1 cellular context compared by ENCODE assay signal in the genomic region with DNA sequence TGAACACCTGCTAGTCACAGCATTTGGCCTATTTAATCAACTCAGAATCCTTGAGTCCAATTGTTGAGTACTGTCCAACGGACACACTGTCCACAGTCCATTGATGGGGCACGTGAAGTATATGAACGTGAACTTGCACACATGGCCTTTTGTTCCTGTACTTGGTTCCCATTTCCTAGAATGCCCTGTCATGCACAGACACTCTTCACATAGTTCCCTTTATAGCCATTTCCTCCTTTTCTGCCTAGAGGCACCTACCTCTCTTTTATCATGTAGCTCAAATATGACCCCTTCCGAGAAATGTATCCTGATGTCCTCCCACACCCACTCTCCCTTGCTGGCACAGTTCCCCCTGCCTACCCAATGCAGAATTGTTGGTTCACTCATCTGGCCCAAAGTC.
TF ChIP-seq lines count a peak whose summit lies in the region.

No MANE protein-coding gene starts in this region.

TF ChIP-seq in K562, 482 proteins besides CTCF, POLR2A, EP300 and RAD21 (continued from another document):
- TF ChIP-seq, protein P1, sequence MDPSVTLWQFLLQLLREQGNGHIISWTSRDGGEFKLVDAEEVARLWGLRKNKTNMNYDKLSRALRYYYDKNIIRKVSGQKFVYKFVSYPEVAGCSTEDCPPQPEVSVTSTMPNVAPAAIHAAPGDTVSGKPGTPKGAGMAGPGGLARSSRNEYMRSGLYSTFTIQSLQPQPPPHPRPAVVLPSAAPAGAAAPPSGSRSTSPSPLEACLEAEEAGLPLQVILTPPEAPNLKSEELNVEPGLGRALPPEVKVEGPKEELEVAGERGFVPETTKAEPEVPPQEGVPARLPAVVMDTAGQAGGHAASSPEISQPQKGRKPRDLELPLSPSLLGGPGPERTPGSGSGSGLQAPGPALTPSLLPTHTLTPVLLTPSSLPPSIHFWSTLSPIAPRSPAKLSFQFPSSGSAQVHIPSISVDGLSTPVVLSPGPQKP (CRISPR knock-in tag; IDR thresholded peaks at IDR 0.05), result no peak
- TF ChIP-seq MECOM (CRISPR knock-in tag; IDR thresholded peaks at IDR 0.05) (no peak), MTA3 (IDR thresholded peaks at IDR 0.05; ENCODE audit: borderline replicate concordance) (no peak), ZNF311 (CRISPR knock-in tag; IDR thresholded peaks at IDR 0.05) (no peak), HSF4 (CRISPR knock-in tag; IDR thresholded peaks at IDR 0.05; ENCODE audit: borderline replicate concordance) (no peak), FOXK2 (conservative IDR thresholded peaks at IDR 0.05 in 1 of 2, IDR thresholded peaks at IDR 0.05 in 1 of 2; ENCODE audit: low read depth in 2 of 2) (no peak), RHOXF2B (CRISPR knock-in tag; conservative IDR thresholded peaks at IDR 0.05) (no peak), MBD2 (IDR thresholded peaks at IDR 0.05; ENCODE audit: borderline replicate concordance, low read depth) (no peak), ZNF75A (CRISPR knock-in tag; IDR thresholded peaks at IDR 0.05) (no peak), DNMT1 (IDR thresholded peaks at IDR 0.05) (no peak), SAP30 (IDR thresholded peaks at IDR 0.05; ENCODE audit: borderline replicate concordance, insufficient read depth, low read depth, low read length, poor library complexity, severe bottlenecking) (no peak)
- TF ChIP-seq, protein P2, sequence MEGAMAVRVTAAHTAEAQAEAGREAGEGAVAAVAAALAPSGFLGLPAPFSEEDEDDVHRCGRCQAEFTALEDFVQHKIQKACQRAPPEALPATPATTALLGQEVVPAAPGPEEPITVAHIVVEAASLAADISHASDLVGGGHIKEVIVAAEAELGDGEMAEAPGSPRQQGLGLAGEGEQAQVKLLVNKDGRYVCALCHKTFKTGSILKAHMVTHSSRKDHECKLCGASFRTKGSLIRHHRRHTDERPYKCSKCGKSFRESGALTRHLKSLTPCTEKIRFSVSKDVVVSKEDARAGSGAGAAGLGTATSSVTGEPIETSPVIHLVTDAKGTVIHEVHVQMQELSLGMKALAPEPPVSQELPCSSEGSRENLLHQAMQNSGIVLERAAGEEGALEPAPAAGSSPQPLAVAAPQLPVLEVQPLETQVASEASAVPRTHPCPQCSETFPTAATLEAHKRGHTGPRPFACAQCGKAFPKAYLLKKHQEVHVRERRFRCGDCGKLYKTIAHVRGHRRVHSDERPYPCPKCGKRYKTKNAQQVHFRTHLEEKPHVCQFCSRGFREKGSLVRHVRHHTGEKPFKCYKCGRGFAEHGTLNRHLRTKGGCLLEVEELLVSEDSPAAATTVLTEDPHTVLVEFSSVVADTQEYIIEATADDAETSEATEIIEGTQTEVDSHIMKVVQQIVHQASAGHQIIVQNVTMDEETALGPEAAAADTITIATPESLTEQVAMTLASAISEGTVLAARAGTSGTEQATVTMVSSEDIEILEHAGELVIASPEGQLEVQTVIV (CRISPR knock-in tag; IDR thresholded peaks at IDR 0.05; ENCODE audit: borderline replicate concordance), result no peak
- TF ChIP-seq, protein P3, sequence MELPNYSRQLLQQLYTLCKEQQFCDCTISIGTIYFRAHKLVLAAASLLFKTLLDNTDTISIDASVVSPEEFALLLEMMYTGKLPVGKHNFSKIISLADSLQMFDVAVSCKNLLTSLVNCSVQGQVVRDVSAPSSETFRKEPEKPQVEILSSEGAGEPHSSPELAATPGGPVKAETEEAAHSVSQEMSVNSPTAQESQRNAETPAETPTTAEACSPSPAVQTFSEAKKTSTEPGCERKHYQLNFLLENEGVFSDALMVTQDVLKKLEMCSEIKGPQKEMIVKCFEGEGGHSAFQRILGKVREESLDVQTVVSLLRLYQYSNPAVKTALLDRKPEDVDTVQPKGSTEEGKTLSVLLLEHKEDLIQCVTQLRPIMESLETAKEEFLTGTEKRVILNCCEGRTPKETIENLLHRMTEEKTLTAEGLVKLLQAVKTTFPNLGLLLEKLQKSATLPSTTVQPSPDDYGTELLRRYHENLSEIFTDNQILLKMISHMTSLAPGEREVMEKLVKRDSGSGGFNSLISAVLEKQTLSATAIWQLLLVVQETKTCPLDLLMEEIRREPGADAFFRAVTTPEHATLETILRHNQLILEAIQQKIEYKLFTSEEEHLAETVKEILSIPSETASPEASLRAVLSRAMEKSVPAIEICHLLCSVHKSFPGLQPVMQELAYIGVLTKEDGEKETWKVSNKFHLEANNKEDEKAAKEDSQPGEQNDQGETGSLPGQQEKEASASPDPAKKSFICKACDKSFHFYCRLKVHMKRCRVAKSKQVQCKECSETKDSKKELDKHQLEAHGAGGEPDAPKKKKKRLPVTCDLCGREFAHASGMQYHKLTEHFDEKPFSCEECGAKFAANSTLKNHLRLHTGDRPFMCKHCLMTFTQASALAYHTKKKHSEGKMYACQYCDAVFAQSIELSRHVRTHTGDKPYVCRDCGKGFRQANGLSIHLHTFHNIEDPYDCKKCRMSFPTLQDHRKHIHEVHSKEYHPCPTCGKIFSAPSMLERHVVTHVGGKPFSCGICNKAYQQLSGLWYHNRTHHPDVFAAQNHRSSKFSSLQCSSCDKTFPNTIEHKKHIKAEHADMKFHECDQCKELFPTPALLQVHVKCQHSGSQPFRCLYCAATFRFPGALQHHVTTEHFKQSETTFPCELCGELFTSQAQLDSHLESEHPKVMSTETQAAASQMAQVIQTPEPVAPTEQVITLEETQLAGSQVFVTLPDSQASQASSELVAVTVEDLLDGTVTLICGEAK (IDR thresholded peaks at IDR 0.05), result 0 out of 2 replicates have a peak, but pooled peaks have one; percentile 27
- TF ChIP-seq, protein P3 (CRISPR knock-in tag; IDR thresholded peaks at IDR 0.05), result no peak
- TF ChIP-seq, protein P4, sequence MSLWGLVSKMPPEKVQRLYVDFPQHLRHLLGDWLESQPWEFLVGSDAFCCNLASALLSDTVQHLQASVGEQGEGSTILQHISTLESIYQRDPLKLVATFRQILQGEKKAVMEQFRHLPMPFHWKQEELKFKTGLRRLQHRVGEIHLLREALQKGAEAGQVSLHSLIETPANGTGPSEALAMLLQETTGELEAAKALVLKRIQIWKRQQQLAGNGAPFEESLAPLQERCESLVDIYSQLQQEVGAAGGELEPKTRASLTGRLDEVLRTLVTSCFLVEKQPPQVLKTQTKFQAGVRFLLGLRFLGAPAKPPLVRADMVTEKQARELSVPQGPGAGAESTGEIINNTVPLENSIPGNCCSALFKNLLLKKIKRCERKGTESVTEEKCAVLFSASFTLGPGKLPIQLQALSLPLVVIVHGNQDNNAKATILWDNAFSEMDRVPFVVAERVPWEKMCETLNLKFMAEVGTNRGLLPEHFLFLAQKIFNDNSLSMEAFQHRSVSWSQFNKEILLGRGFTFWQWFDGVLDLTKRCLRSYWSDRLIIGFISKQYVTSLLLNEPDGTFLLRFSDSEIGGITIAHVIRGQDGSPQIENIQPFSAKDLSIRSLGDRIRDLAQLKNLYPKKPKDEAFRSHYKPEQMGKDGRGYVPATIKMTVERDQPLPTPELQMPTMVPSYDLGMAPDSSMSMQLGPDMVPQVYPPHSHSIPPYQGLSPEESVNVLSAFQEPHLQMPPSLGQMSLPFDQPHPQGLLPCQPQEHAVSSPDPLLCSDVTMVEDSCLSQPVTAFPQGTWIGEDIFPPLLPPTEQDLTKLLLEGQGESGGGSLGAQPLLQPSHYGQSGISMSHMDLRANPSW (CRISPR knock-in tag; IDR thresholded peaks at IDR 0.05), result no peak
- TF ChIP-seq, protein P5, sequence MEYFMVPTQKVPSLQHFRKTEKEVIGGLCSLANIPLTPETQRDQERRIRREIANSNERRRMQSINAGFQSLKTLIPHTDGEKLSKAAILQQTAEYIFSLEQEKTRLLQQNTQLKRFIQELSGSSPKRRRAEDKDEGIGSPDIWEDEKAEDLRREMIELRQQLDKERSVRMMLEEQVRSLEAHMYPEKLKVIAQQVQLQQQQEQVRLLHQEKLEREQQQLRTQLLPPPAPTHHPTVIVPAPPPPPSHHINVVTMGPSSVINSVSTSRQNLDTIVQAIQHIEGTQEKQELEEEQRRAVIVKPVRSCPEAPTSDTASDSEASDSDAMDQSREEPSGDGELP (CRISPR knock-in tag; IDR thresholded peaks at IDR 0.05; ENCODE audit: borderline replicate concordance), result no peak
